In the genomic region with DNA sequence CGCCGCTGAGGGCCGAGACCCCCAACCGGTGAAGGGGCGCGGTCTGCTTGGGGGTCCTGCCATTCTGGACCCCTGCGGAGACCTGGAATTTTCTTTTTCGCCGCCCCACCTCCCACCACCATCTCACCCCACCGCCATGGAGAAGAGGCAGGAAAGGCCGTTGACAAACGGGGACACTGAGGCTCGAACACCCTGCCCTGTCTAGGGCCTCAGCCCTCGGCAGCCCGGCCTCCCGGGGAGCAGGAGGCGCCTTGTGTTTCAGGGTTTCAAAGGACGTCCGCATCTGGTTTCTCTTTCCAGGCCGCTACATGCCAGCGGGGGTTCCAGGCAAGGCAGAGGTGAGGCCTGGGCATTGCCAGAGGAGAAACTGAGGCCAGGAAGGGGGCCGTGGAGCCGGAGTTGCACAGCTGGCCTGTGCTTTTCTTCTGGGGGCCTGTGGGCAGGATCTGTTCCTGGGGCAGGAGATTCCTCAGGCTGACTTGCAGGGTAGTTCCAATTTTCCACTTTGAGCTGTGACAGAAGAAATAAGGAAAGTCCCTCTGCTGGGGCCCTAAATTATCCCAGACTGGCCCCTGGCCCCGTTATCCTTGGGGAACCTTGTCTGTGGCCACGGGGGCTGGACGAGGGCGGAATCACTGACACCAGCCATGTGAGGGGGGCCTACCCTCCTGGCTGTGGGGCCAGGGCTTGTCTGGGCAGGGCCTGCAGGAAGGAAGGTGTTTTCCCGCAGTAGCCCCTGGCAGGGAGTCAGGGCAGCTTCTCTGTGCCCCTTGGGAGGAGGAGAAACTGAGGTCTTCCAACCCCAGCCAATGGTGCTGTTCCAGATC, we compare ENCODE assay signal across 8 cellular contexts. TPM values are rescaled to one million over a fixed set of nuclear protein-coding genes. Genes with fewer than 3 reads are reported as not detected.
A peak's percentile ranks its signal among the peaks of the same experiment; 100 is the strongest.
DNase-seq lines count a peak whose midpoint lies in the region; ATAC-seq and TF ChIP-seq lines count a peak whose summit lies in the region.

No MANE protein-coding gene starts in this region.

- no peaks in the 10 kb centered on the region for H3K9me2 ChIP-seq in DOHH2 (replicated peaks; ENCODE audit: control insufficient read depth, low read length)

- TF ChIP-seq CTCF in DOHH2 (IDR thresholded peaks at IDR 0.05; ENCODE audit: low read depth, low read length, poor library complexity, severe bottlenecking) (no peak), KMS-11 (conservative IDR thresholded peaks at IDR 0.05; ENCODE audit: low read depth, low read length) (no peak), choroid plexus epithelial cell (conservative IDR thresholded peaks at IDR 0.05; ENCODE audit: low read depth, low read length) (no peak), uterus (IDR thresholded peaks at IDR 0.05) (no peak)

- no peaks in the 10 kb centered on the region for H3K9me3 ChIP-seq in DOHH2 (ENCODE audit: control insufficient read depth, insufficient read depth, low read length)
- H3K9me3 ChIP-seq in mesodermal cell (ENCODE audit: control insufficient read depth, low read length): no peaks in the 10 kb centered on the region
- H3K9me3 ChIP-seq in uterus: no peaks in the 10 kb centered on the region

- TF ChIP-seq POLR2A in uterus (IDR thresholded peaks at IDR 0.05): no peak

- H3K79me2 ChIP-seq in DOHH2 (ENCODE audit: control insufficient read depth, low read length) (no peaks in the 10 kb centered on the region), KMS-11 (ENCODE audit: insufficient read depth, low read depth) (no peaks in the 10 kb centered on the region)

- WGBS in mesodermal cell (ENCODE audit: insufficient coverage in 2 of 2), 2 experiments: 43 to 46% methylated on average over 22 to 24 of the region's 28 CpGs

- no peaks in the 10 kb centered on the region for H4K20me1 ChIP-seq in DOHH2 (ENCODE audit: control insufficient read depth, insufficient read depth, low read depth, low read length)
- no peaks in the 10 kb centered on the region for H4K20me1 ChIP-seq in KMS-11 (ENCODE audit: insufficient read depth)

- 0 out of 2 replicates have a peak, but pooled peaks cover 2% of the 10 kb centered on the region for H3F3A ChIP-seq in DOHH2 (ENCODE audit: control insufficient read depth, insufficient read depth)

- no peak overlapping the region for H3K27ac ChIP-seq in DOHH2 (ENCODE audit: low read depth, low read length)
- H3K27ac ChIP-seq in KMS-11: no peak overlapping the region
- H3K27ac ChIP-seq in mesodermal cell (ENCODE audit: low read depth, low read length, severe bottlenecking): peak overlapping the region; percentile 41
- H3K27ac ChIP-seq in uterus: peak overlapping the region; percentile 68 to 81

- intact Hi-C loops in uterus (cut with DNase I; ENCODE audit: low total_unique reads): no loop called here

- peak overlapping the region; percentile 13; the same call in 1 of the 2 replicates for H3K9ac ChIP-seq in KMS-11

- H3K36me3 ChIP-seq in DOHH2 (ENCODE audit: control insufficient read depth, low read length) (no peaks in the 10 kb centered on the region), KMS-11 (ENCODE audit: insufficient read depth) (no peaks in the 10 kb centered on the region), mesodermal cell (ENCODE audit: control insufficient read depth, insufficient read depth, low read length) (no peaks in the 10 kb centered on the region), uterus (no peaks in the 10 kb centered on the region)

- DNase-seq in choroid plexus epithelial cell (ENCODE audit: low read depth) (peak; percentile 59), uterus (peak in 1 of 2 donors; percentile 43), cerebellar cortex (ENCODE audit: low spot score) (no peak), left lobe of liver (ENCODE audit: low spot score) (no peak), SKM-1 treated with dmso at 0.1 percent for 144 hours (lab: John Stamatoyannopoulos, UW; ENCODE audit: unreplicated experiment) (no peak)

- peak overlapping the region; percentile 27 for H3K4me3 ChIP-seq in DOHH2 (ENCODE audit: low read length)
- H3K4me3 ChIP-seq in KMS-11 (IDR thresholded peaks at IDR 0.05; ENCODE audit: insufficient read depth, low read depth, low read length): no peak overlapping the region
- H3K4me3 ChIP-seq in choroid plexus epithelial cell (ENCODE audit: low read depth, low read length): peak overlapping the region; percentile 58
- peak overlapping the region; percentile 38 for H3K4me3 ChIP-seq in mesodermal cell (ENCODE audit: extremely low read depth, insufficient read depth, low read length, poor library complexity, severe bottlenecking)
- peak overlapping the region; percentile 43 to 49 for H3K4me3 ChIP-seq in uterus

- H3K27me3 ChIP-seq in DOHH2 (ENCODE audit: control insufficient read depth, low read length): peaks cover 12% of the 10 kb centered on the region
- H3K27me3 ChIP-seq in KMS-11 (ENCODE audit: insufficient read depth, low read depth): peaks cover 33% of the 10 kb centered on the region; the same call in 1 of the 2 replicates
- H3K27me3 ChIP-seq in uterus: no peaks in the 10 kb centered on the region

- peak overlapping the region; percentile 72 for H2AFZ ChIP-seq in KMS-11 (ENCODE audit: low read depth)

- H3K4me2 ChIP-seq in DOHH2 (ENCODE audit: low read length) (peak overlapping the region; percentile 63), KMS-11 (peak overlapping the region; percentile 83)

- H3K4me1 ChIP-seq in DOHH2 (ENCODE audit: control insufficient read depth, low read length): peaks cover 22% of the 10 kb centered on the region
- H3K4me1 ChIP-seq in KMS-11 (ENCODE audit: low read depth, poor library complexity, severe bottlenecking): peaks cover 14% of the 10 kb centered on the region
- H3K4me1 ChIP-seq in mesodermal cell (ENCODE audit: control insufficient read depth, insufficient read depth, low read length, poor library complexity, severe bottlenecking): peaks cover 43% of the 10 kb centered on the region
- peaks cover 7 to 12% of the 10 kb centered on the region in 2 donors for H3K4me1 ChIP-seq in uterus

- ATAC-seq in left lobe of liver: no peak

RNA-seq across cellular contexts. Expression of a gene that starts 0.9 kb away (rescaled TPM):
- polyA plus RNA-seq in mesodermal cell (2013, experiment 1 of 2): 32.1 TPM
- polyA plus RNA-seq in mesodermal cell (2013, experiment 2 of 2): 22.4 TPM
- total RNA-seq in uterus (10 to 100 TPM in 2 of 4 donors, 1 to 10 TPM in 2; 1.8 to 19.7 (median 12.6) TPM), left lobe of liver (18.0 TPM)

RNA-seq across cellular contexts. Expression of a gene that starts 44.0 kb away (rescaled TPM):
- 71.6 TPM for polyA plus RNA-seq in mesodermal cell (2013, experiment 1 of 2)
- 53.3 TPM for polyA plus RNA-seq in mesodermal cell (2013, experiment 2 of 2)
- total RNA-seq in uterus (10 to 100 TPM in 3 of 4 donors, 1 to 10 TPM in 1; 8.2 to 68.9 (median 30.3) TPM), left lobe of liver (55.5 TPM)

Comparison
In these comparisons a context has a peak if more than half of its experiments do, and no peak if none do; other contexts are left out.
1. H3K27ac ChIP-seq: peak in mesodermal cell (single experiment) and uterus (2 of 2); none in DOHH2 (single experiment) and KMS-11 (single experiment).